ENCODE assay signal across 18 cellular contexts in genomic region chr10:117483056-117483590, GRCh38. TPM values are rescaled to one million over a fixed set of nuclear protein-coding genes. Genes with fewer than 3 reads are reported as not detected.
"Had no signal": no experiment of that assay in that cellular context is flagged by ENCODE, and none has a peak within 500 bp of the region (broad histone marks: within the 10 kb centered on the region; RNA-seq: fewer than 3 reads in every experiment).

No MANE protein-coding gene starts in this region.

- H3K4me2 ChIP-seq: hepatocyte had no signal

- H3K4me3 ChIP-seq: hepatocyte, left ventricle myocardium inferior, lower lobe of right lung, psoas muscle had no signal

- H3K27me3 ChIP-seq: hepatocyte had no signal

- DNase-seq: effector memory CD8-positive, alpha-beta T cell; foreskin melanocyte; head of caudate nucleus; kidney; left cardiac atrium; left ventricle myocardium inferior; lower lobe of right lung; midbrain; psoas muscle; retina; stimulated activated CD4-positive, alpha-beta T cell treated with anti-CD3 and anti-CD28 coated beads, Interleukin-2, amount 100 ng/mL, for 24 hours; stimulated activated CD4-positive, alpha-beta T cell treated with anti-CD3 and anti-CD28 coated beads, Interleukin-4, amount 100 ng/mL, for 4 hours; stimulated activated naive B cell treated with anti-CD40 and anti-IgM and Interleukin-4, amounts not matched to agents 10 μg/mL and 1 μg/mL and 100 μg/mL, for 72 hours; stimulated activated naive CD8-positive, alpha-beta T cell treated with anti-CD3 and anti-CD28 coated beads, Interleukin-15, amount 100 ng/mL, for 72 hours; trophoblast cell had no signal

- H3K36me3 ChIP-seq: left ventricle myocardium inferior, lower lobe of right lung had no signal

- H3K9me3 ChIP-seq: left ventricle myocardium inferior, lower lobe of right lung, psoas muscle had no signal

- H3K4me1 ChIP-seq: left ventricle myocardium inferior, lower lobe of right lung, psoas muscle had no signal

- H2AFZ ChIP-seq: hepatocyte had no signal

- H3K79me2 ChIP-seq: hepatocyte had no signal

- H3K27ac ChIP-seq: hepatocyte, left ventricle myocardium inferior, lower lobe of right lung, psoas muscle had no signal

- ATAC-seq: effector memory CD8-positive, alpha-beta T cell; left cardiac atrium; lower lobe of right lung; psoas muscle; sciatic nerve; stimulated activated naive B cell treated with anti-CD40 and anti-IgM and Interleukin-4, amounts not matched to agents 10 μg/mL and 1 μg/mL and 100 μg/mL, for 72 hours had no signal

RNA-seq across cellular contexts. Expression of gene EMX2, which starts 59.4 kb away (rescaled TPM):
- total RNA-seq: hepatocyte; lower lobe of right lung; natural killer cell treated with Interleukin-12 subunit alpha and Interleukin-12 subunit beta and Interleukin-15 and Interleukin-18, amount 100 ng/mL, for 72 hours had no signal
- polyA plus RNA-seq: hepatocyte had no signal
